In the genomic region with DNA sequence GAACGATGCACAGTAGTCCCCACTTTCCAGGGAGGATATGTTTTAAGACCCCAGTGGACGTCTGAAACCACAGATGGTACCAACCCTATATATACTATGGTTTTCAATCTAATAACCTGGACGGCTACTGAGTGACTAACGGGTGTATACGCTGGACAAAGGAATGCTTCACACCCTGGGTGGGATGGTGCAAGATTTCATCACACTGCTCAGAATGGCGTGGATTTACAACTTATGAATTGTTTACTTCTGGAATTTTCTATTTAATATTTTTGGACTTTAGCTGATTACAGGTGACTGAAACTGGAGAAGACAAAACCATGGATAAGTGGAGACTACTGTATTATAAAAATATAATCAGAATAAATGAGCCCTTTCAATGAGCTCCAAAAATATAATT, we compare ENCODE assay signal across 6 cellular contexts.
"Had no signal": no experiment of that assay in that cellular context is flagged by ENCODE, and none has a peak within 500 bp of the region (broad histone marks: within the 10 kb centered on the region; RNA-seq: fewer than 3 reads in every experiment).

No MANE protein-coding gene starts in this region.

- H2AFZ ChIP-seq: GM23338 had no signal

- H3K4me3 ChIP-seq: GM23338 had no signal

- H3K4me3 Mint-ChIP-seq: GM23338, H9 had no signal

- FAIRE-seq: H1, HTR-8/SVneo had no signal

- H3K4me2 ChIP-seq: GM23338 had no signal

- H3K27ac Mint-ChIP-seq: GM23338, H9 had no signal

- DNase-seq: H9, HCEC 1CT, IMR-90 had no signal
